In the genomic region with DNA sequence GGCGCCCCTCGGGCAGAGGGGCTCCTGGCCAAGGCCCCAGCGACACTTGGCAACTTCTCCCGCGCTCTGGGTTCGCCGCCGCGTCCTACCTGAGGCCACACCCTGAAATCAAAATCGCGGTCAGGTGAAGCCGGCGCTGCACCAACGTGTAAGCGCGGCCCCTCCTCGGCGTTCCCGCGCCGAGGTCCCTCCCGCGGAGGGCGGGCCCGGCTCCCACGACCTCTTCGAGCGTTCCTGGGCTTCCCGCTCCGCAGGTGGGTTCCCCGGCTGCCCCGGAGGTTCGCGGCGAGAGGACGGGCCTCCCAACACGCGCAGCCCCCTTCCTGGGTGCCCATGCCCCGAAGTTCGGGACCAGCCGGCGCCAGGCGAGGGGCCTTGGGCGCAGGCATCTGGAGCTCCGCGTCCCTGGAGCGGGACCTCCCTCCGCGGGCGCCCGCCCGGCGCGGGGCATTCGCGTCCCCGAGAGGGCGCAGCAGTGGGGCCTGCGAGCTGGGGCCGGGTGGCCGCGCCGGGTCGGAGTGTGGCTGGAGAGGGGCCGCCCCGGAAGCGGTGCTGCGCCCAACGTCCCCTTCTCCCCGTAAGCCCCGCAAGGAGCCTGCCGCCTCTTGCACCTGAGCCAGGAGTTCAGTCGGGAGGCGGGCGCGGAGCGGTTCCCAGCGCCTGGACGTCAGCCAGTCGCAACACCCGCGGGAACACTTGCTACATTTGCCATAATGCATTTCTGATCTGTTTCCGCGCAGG, we compare ENCODE assay signal across 8 cellular contexts. TPM values are rescaled to one million over a fixed set of nuclear protein-coding genes. Genes with fewer than 3 reads are reported as not detected.
DNase-seq lines count a peak whose midpoint lies in the region; ATAC-seq and TF ChIP-seq lines count a peak whose summit lies in the region.

No MANE protein-coding gene starts in this region.

- no peaks in the 10 kb centered on the region for H3K9me3 ChIP-seq in ovary

- H3K36me3 ChIP-seq in ovary: no peaks in the 10 kb centered on the region

- H3K27me3 ChIP-seq in ovary: no peaks in the 10 kb centered on the region

- TF ChIP-seq POLR2A in ovary (IDR thresholded peaks at IDR 0.05): no peak

- peaks cover 38% of the 10 kb centered on the region for H3K27me3 Mint-ChIP-seq in WTC11 (ENCODE audit: low read depth)

- H3K4me1 Mint-ChIP-seq in WTC11: peaks cover 18% of the 10 kb centered on the region

- no peaks in the 10 kb centered on the region for H3K9me3 Mint-ChIP-seq in WTC11

- peak; percentile 52 for ATAC-seq in GM19397 (IDR thresholded peaks at IDR 0.05; ENCODE audit: unreplicated experiment)
- ATAC-seq in WTC11: peak; percentile 70
- no peak for ATAC-seq in HG03280 (IDR thresholded peaks at IDR 0.05; ENCODE audit: unreplicated experiment)
- no peak for ATAC-seq in HG03045 (IDR thresholded peaks at IDR 0.05; ENCODE audit: unreplicated experiment)
- no peak for ATAC-seq in HG03159 (IDR thresholded peaks at IDR 0.05; ENCODE audit: unreplicated experiment)

- no peak overlapping the region for H3K27ac Mint-ChIP-seq in WTC11

- intact Hi-C loops in ovary (cut with DNase I): no loop called here

- 1 to 3% (median 1%) methylated on average over 27 to 84 of the region's 84 CpGs for WGBS in ovary, 3 donors

- CTCF ChIA-PET in WTC11 (lab: Charles Lee): interaction anchor here (0.7 to 15.1 kb wide), 6 partner anchors 12 to 496 kb away, joined by 3 to 224 read pairs (median 8); partner anchors contain the start of gene PAK6

- H3K27ac ChIP-seq in 22Rv1 (peak overlapping the region; percentile 79), ovary (no peak overlapping the region)

- peaks cover 8% of the 10 kb centered on the region for H3K4me1 ChIP-seq in ovary (ENCODE audit: insufficient read depth)

- no peak for TF ChIP-seq EP300 in ovary (IDR thresholded peaks at IDR 0.05)

- DNase-seq in WTC11 (ENCODE audit: low spot score): peak; percentile 68
- DNase-seq in foreskin fibroblast: peak in 1 of 2 donors; percentile 46
- peak in 3 of 5 donors; percentile 33 to 60 (median 42) for DNase-seq in ovary

- peak overlapping the region; percentile 28 to 49 for H3K4me3 ChIP-seq in foreskin fibroblast (ENCODE audit: low read depth in 1 of 2, low read length in 2 of 2)
- peak overlapping the region; percentile 41 for H3K4me3 ChIP-seq in ovary

- peak overlapping the region; percentile 73 for H3K4me3 Mint-ChIP-seq in WTC11

- peak; percentile 25 for TF ChIP-seq CTCF in 22Rv1 (IDR thresholded peaks at IDR 0.05)
- no peak for TF ChIP-seq CTCF in WTC11 (IDR thresholded peaks at IDR 0.05)
- no peak for TF ChIP-seq CTCF in foreskin fibroblast (IDR thresholded peaks at IDR 0.05; ENCODE audit: low read depth, low read length)
- peak in 1 of 3 donors; percentile 15 for TF ChIP-seq CTCF in ovary (IDR thresholded peaks at IDR 0.05)

- no peaks in the 10 kb centered on the region for H3K36me3 Mint-ChIP-seq in WTC11

- POLR2A ChIA-PET in WTC11 (lab: Charles Lee): no interaction called here

TF ChIP-seq in WTC11, 78 proteins besides CTCF, POLR2A, EP300 and RAD21 (continues in another document):
- TF ChIP-seq PRRX2 (CRISPR knock-in tag; IDR thresholded peaks at IDR 0.05) (no peak), FOXK1 (CRISPR knock-in tag; IDR thresholded peaks at IDR 0.05) (peak; percentile 37), IRF1 (CRISPR knock-in tag; IDR thresholded peaks at IDR 0.05) (no peak), AR (CRISPR knock-in tag; IDR thresholded peaks at IDR 0.05) (no peak), CBFB (CRISPR knock-in tag; IDR thresholded peaks at IDR 0.05; ENCODE audit: low read depth) (no peak), SMAD3 (CRISPR knock-in tag; IDR thresholded peaks at IDR 0.05; ENCODE audit: borderline replicate concordance) (peak; percentile 45; the same call in 1 of the 2 replicates), OVOL2 (CRISPR knock-in tag; IDR thresholded peaks at IDR 0.05; ENCODE audit: borderline replicate concordance) (no peak), E2F4 (CRISPR knock-in tag; IDR thresholded peaks at IDR 0.05; ENCODE audit: borderline replicate concordance, low read depth) (peak; percentile 22; the same call in 1 of the 2 replicates)
- TF ChIP-seq, protein P1, sequence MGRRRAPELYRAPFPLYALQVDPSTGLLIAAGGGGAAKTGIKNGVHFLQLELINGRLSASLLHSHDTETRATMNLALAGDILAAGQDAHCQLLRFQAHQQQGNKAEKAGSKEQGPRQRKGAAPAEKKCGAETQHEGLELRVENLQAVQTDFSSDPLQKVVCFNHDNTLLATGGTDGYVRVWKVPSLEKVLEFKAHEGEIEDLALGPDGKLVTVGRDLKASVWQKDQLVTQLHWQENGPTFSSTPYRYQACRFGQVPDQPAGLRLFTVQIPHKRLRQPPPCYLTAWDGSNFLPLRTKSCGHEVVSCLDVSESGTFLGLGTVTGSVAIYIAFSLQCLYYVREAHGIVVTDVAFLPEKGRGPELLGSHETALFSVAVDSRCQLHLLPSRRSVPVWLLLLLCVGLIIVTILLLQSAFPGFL (CRISPR knock-in tag; IDR thresholded peaks at IDR 0.05; ENCODE audit: borderline replicate concordance): no peak
- TF ChIP-seq, protein P2, sequence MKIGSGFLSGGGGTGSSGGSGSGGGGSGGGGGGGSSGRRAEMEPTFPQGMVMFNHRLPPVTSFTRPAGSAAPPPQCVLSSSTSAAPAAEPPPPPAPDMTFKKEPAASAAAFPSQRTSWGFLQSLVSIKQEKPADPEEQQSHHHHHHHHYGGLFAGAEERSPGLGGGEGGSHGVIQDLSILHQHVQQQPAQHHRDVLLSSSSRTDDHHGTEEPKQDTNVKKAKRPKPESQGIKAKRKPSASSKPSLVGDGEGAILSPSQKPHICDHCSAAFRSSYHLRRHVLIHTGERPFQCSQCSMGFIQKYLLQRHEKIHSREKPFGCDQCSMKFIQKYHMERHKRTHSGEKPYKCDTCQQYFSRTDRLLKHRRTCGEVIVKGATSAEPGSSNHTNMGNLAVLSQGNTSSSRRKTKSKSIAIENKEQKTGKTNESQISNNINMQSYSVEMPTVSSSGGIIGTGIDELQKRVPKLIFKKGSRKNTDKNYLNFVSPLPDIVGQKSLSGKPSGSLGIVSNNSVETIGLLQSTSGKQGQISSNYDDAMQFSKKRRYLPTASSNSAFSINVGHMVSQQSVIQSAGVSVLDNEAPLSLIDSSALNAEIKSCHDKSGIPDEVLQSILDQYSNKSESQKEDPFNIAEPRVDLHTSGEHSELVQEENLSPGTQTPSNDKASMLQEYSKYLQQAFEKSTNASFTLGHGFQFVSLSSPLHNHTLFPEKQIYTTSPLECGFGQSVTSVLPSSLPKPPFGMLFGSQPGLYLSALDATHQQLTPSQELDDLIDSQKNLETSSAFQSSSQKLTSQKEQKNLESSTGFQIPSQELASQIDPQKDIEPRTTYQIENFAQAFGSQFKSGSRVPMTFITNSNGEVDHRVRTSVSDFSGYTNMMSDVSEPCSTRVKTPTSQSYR (CRISPR knock-in tag; IDR thresholded peaks at IDR 0.05): 0 out of 2 replicates have a peak, but pooled peaks have one; percentile 21

RNA-seq across cellular contexts. Expression of gene PAK6, which starts 13.7 kb away (rescaled TPM):
- 8.7 to 11.7 TPM (median 9.6 TPM) in 3 replicates for total RNA-seq in WTC11 (2021)
- total RNA-seq in ovary: 1 to 10 TPM in 6 of 7 donors, under 1 TPM in 1; 0.36 to 6.7 (median 1.6) TPM
- under 1 TPM; 0.47 to 0.52 TPM for polyA plus RNA-seq in ovary

RNA-seq across cellular contexts. Expression of gene ANKRD63, which starts 30.3 kb away (rescaled TPM):
- total RNA-seq in WTC11 (2021): 1.2 to 1.7 TPM (median 1.4 TPM) in 3 replicates
- total RNA-seq in ovary: under 1 TPM in 1 of 7 donors, not detected in 6; 0.27 TPM
- not detected for polyA plus RNA-seq in ovary

RNA-seq across cellular contexts. Expression of gene PLCB2, which starts 55.1 kb away (rescaled TPM):
- 14.2 to 18.5 TPM (median 15.2 TPM) in 3 replicates for total RNA-seq in WTC11 (2021)
- total RNA-seq in ovary: 10 to 100 TPM in 1 of 7 donors, 1 to 10 TPM in 6; 1.9 to 13.9 (median 6.0) TPM
- polyA plus RNA-seq in ovary: 1 to 10 TPM; 3.2 to 8.6 TPM

Comparison
In these comparisons a context has a peak if more than half of its experiments do, and no peak if none do; other contexts are left out.
1. ATAC-seq: peak in GM19397 (single experiment) and WTC11 (single experiment); none in HG03280 (single experiment), HG03045 (single experiment) and HG03159 (single experiment).